Comparison of ENCODE assay signal across 9 cellular contexts in genomic region chr4:2763511-2763967, GRCh38. TPM values are rescaled to one million over a fixed set of nuclear protein-coding genes. Genes with fewer than 3 reads are reported as not detected.
DNase-seq lines count a peak whose midpoint lies in the region; ATAC-seq lines count a peak whose summit lies in the region.
"Had no signal": no experiment of that assay in that cellular context is flagged by ENCODE, and none has a peak within 500 bp of the region (broad histone marks: within the 10 kb centered on the region; RNA-seq: fewer than 3 reads in every experiment).

No MANE protein-coding gene starts in this region.

- DNase-seq in Right ventricle myocardium inferior (ENCODE audit: missing footprints) (no peak), cardiac septum (ENCODE audit: low spot score) (no peak), dermis blood vessel endothelial cell (peak; percentile 32), H4 (ENCODE audit: low spot score) (no peak), middle frontal gyrus (ENCODE audit: extremely low spot score, low spot score) (no peak), NCI-H82 (lab: John Stamatoyannopoulos, UW) (no peak)

- no peaks in the 10 kb centered on the region for H3K27me3 ChIP-seq in muscle layer of duodenum (ENCODE audit: low read depth, low read length)

- no peak overlapping the region for H3K27ac ChIP-seq in muscle layer of duodenum (ENCODE audit: low read length)
- H3K27ac ChIP-seq: SK-N-MC had no signal

- ATAC-seq in Right ventricle myocardium inferior = peak; percentile 6
- no peak for ATAC-seq in HG03196 (IDR thresholded peaks at IDR 0.05; ENCODE audit: unreplicated experiment)

- H3K9me3 ChIP-seq in muscle layer of duodenum (ENCODE audit: control insufficient read depth in 1 of 2, low read length in 2 of 2) = no peaks in the 10 kb centered on the region

- intact Hi-C loops in Right ventricle myocardium inferior (cut with DNase I) = loop anchor here (5.0 kb wide), 4 partner anchors 39 to 274 kb away; partner anchors contain the start of genes GRK4 and NOP14
- intact Hi-C loops in cardiac septum (cut with DNase I) = loop anchor here (5.0 kb wide), 2 partner anchors 79 to 274 kb away; partner anchors contain the start of gene ADD1

- H3K4me1 ChIP-seq in muscle layer of duodenum (ENCODE audit: control insufficient read depth in 1 of 2, insufficient read depth in 2 of 2, low read length in 2 of 2) = peaks cover 0 to 4% of the 10 kb centered on the region in 2 donors

- no peaks in the 10 kb centered on the region for H3K36me3 ChIP-seq in muscle layer of duodenum (ENCODE audit: control insufficient read depth in 1 of 2, insufficient read depth in 2 of 2, low read length in 2 of 2)

- peak overlapping the region; percentile 42 to 72 for H3K4me3 ChIP-seq in muscle layer of duodenum (ENCODE audit: low read depth in 1 of 2, low read length in 2 of 2)
- H3K4me3 ChIP-seq: SK-N-MC had no signal

RNA-seq across cellular contexts. Expression of gene TNIP2, which starts 7.4 kb away (rescaled TPM):
- total RNA-seq in Right ventricle myocardium inferior (29.6 TPM), cardiac septum (22.6 TPM), dermis blood vessel endothelial cell (119 and 122 TPM in 2 replicates)
- total RNA-seq in H4 (2014; rRNA removed; shearing (Covaris generic)) = 45.7 and 46.8 TPM in 2 replicates

RNA-seq across cellular contexts. Expression of gene SH3BP2, which starts 29.3 kb away (rescaled TPM):
- 32.2 TPM for total RNA-seq in Right ventricle myocardium inferior
- total RNA-seq in cardiac septum = 19.1 TPM
- total RNA-seq in dermis blood vessel endothelial cell = 26.4 and 29.6 TPM in 2 replicates
- total RNA-seq in H4 (2014; rRNA removed; shearing (Covaris generic)) = 10.9 and 17.7 TPM in 2 replicates
